14 cellular contexts compared by ENCODE assay signal in genomic region chr3:43246956-43247355, GRCh38. TPM values are rescaled to one million over a fixed set of nuclear protein-coding genes. Genes with fewer than 3 reads are reported as not detected.
DNase-seq lines count a peak whose midpoint lies in the region; ATAC-seq and TF ChIP-seq lines count a peak whose summit lies in the region.
"Had no signal": no experiment of that assay in that cellular context is flagged by ENCODE, and none has a peak within 500 bp of the region (broad histone marks: within the 10 kb centered on the region; RNA-seq: fewer than 3 reads in every experiment).

No MANE protein-coding gene starts in this region.

- POLR2A ChIA-PET in CD8-positive, alpha-beta memory T cell (lab: Charles Lee), result no interaction called here

- H3K9ac ChIP-seq in NT2/D1 (ENCODE audit: insufficient read length, low read depth), result no peak overlapping the region

- H3K27ac Mint-ChIP-seq in CD8-positive, alpha-beta memory T cell, result peak overlapping the region in 5 of 8 donors; percentile 9 to 62 (median 33)
- peak overlapping the region in 1 of 2 donors; percentile 75 for H3K27ac Mint-ChIP-seq in natural killer cell

- no peak overlapping the region for H3K4me3 ChIP-seq in CD8-positive, alpha-beta memory T cell (ENCODE audit: low read length)
- H3K4me3 ChIP-seq in NT2/D1 (ENCODE audit: insufficient read length, low read depth) (no peak overlapping the region), esophagus muscularis mucosa (no peak overlapping the region)
- H3K4me3 ChIP-seq: SJCRH30 had no signal

- peaks cover 0 to 2% (median 0%) of the 10 kb centered on the region in 3 donors for H3K36me3 Mint-ChIP-seq in CD8-positive, alpha-beta memory T cell
- no peaks in the 10 kb centered on the region for H3K36me3 Mint-ChIP-seq in natural killer cell
- H3K36me3 Mint-ChIP-seq: brain had no signal

- H3K27me3 Mint-ChIP-seq in CD8-positive, alpha-beta memory T cell, result peaks cover 2 to 7% of the 10 kb centered on the region in 2 donors
- H3K27me3 Mint-ChIP-seq in natural killer cell (ENCODE audit: low read depth in 2 of 2), result peaks cover 0 to 4% of the 10 kb centered on the region in 2 donors

- peaks cover 36 to 52% (median 51%) of the 10 kb centered on the region in 3 donors for H3K4me1 Mint-ChIP-seq in CD8-positive, alpha-beta memory T cell
- peaks cover 38 to 59% of the 10 kb centered on the region in 2 donors for H3K4me1 Mint-ChIP-seq in natural killer cell

- H3K4me3 Mint-ChIP-seq in CD8-positive, alpha-beta memory T cell, result peak overlapping the region in 3 of 7 donors; percentile 8 to 44 (median 20)
- no peak overlapping the region for H3K4me3 Mint-ChIP-seq in natural killer cell

- H3K9me3 ChIP-seq in CD8-positive, alpha-beta memory T cell (ENCODE audit: low read length), result no peaks in the 10 kb centered on the region
- H3K9me3 ChIP-seq in NT2/D1 (ENCODE audit: insufficient read depth, low read length) (peaks cover 9% of the 10 kb centered on the region; the same call in 1 of the 2 replicates), esophagus muscularis mucosa (peaks cover 0 to 7% (median 2%) of the 10 kb centered on the region in 4 donors)
- H3K9me3 ChIP-seq: SJCRH30 had no signal

- ATAC-seq in natural killer cell (peak; percentile 48 to 64 (median 50)), HG03108 (IDR thresholded peaks at IDR 0.05; ENCODE audit: unreplicated experiment) (no peak)
- ATAC-seq: sciatic nerve had no signal

- no peaks in the 10 kb centered on the region for H3K36me3 ChIP-seq in CD8-positive, alpha-beta memory T cell (ENCODE audit: insufficient read depth, low read length)
- H3K36me3 ChIP-seq in NT2/D1 (ENCODE audit: insufficient read depth, insufficient read length, low read length) (no peaks in the 10 kb centered on the region), esophagus muscularis mucosa (no peaks in the 10 kb centered on the region)
- H3K36me3 ChIP-seq: SJCRH30 had no signal

- H3K9me3 Mint-ChIP-seq in CD8-positive, alpha-beta memory T cell, result no peaks in the 10 kb centered on the region
- H3K9me3 Mint-ChIP-seq in natural killer cell, result no peaks in the 10 kb centered on the region

- no peak for TF ChIP-seq CTCF in esophagus muscularis mucosa (IDR thresholded peaks at IDR 0.05)
- no peak for TF ChIP-seq CTCF in natural killer cell (IDR thresholded peaks at IDR 0.05)

- no peaks in the 10 kb centered on the region for H3K27me3 ChIP-seq in CD8-positive, alpha-beta memory T cell (ENCODE audit: insufficient read depth, low read length, poor library complexity, severe bottlenecking)
- H3K27me3 ChIP-seq in NT2/D1 (ENCODE audit: insufficient read depth, insufficient read length) (no peaks in the 10 kb centered on the region), esophagus muscularis mucosa (no peaks in the 10 kb centered on the region)
- H3K27me3 ChIP-seq: SJCRH30 had no signal

- no peak for TF ChIP-seq POLR2A in esophagus muscularis mucosa (IDR thresholded peaks at IDR 0.05; ENCODE audit: low read depth)

- peaks cover 53% of the 10 kb centered on the region for H3K4me1 ChIP-seq in CD8-positive, alpha-beta memory T cell (ENCODE audit: insufficient read depth, low read length)
- peaks cover 3% of the 10 kb centered on the region for H3K4me1 ChIP-seq in NT2/D1 (ENCODE audit: insufficient read depth, insufficient read length)
- peaks cover 5 to 26% (median 12%) of the 10 kb centered on the region in 4 donors for H3K4me1 ChIP-seq in esophagus muscularis mucosa

- WGBS in esophagus muscularis mucosa, result 43% methylated on average over 2 of the region's 2 CpGs

- H3K27ac ChIP-seq in CD8-positive, alpha-beta memory T cell (ENCODE audit: low read depth, low read length), result no peak overlapping the region
- H3K27ac ChIP-seq in esophagus muscularis mucosa (replicated peaks in 1 of 4), result no peak overlapping the region
- H3K27ac ChIP-seq: SJCRH30 had no signal

- CTCF ChIA-PET in CD8-positive, alpha-beta memory T cell (lab: Charles Lee), result interaction anchor here (1.2 to 1.6 kb wide), 2 partner anchors 10 to 13 kb away, joined by 3 read pairs; no protein-coding TSS in a partner anchor

- peak in 2 of 5 donors; percentile 6 to 42 for DNase-seq in CD8-positive, alpha-beta memory T cell
- DNase-seq in NT2/D1 (ENCODE audit: low read depth, low spot score) (peak; percentile 32), esophagus muscularis mucosa (ENCODE audit: extremely low spot score) (peak; percentile 53), natural killer cell (no peak), retina (no peak), NAMALWA (ENCODE audit: low spot score) (no peak), NCI-H1048 (lab: John Stamatoyannopoulos, UW) (no peak)
- DNase-seq: activated T-cell treated with anti-CD3 and anti-CD28 coated beads, Interleukin-2, amount 50 U/mL, for 1 hour; NCI-H2029; NCI-H774; SJCRH30 had no signal

- intact Hi-C loops in esophagus muscularis mucosa (cut with DNase I), result no loop called here
- intact Hi-C loops in natural killer cell (cut with micrococcal nuclease), result no loop called here

- no peak for TF ChIP-seq EP300 in esophagus muscularis mucosa (IDR thresholded peaks at IDR 0.05)

RNA-seq across cellular contexts. Expression of gene SNRK, which starts 39.4 kb away (rescaled TPM):
- 10 to 100 TPM; 34.2 to 35.9 TPM for total RNA-seq in CD8-positive, alpha-beta memory T cell
- polyA plus RNA-seq in CD8-positive, alpha-beta memory T cell, result 55.1 TPM
- 10 to 100 TPM; 30.7 to 50.4 (median 45.8) TPM for total RNA-seq in esophagus muscularis mucosa
- total RNA-seq in natural killer cell, result 100 to 1,000 TPM; 177 to 209 (median 186) TPM

Comparison
In these comparisons a context has a peak if more than half of its experiments do, and no peak if none do; other contexts are left out.
1. DNase-seq: peak in NT2/D1 (single experiment) and esophagus muscularis mucosa (single experiment); none in natural killer cell (single experiment), retina (single experiment), NAMALWA (single experiment) and NCI-H1048 (single experiment).